In genomic region chr21:43721225-43721605, GRCh38 we compare ENCODE assay signal across 10 cellular contexts. TPM values are rescaled to one million over a fixed set of nuclear protein-coding genes. Genes with fewer than 3 reads are reported as not detected.
DNase-seq lines count a peak whose midpoint lies in the region; ATAC-seq and TF ChIP-seq lines count a peak whose summit lies in the region.
"Had no signal": no experiment of that assay in that cellular context is flagged by ENCODE, and none has a peak within 500 bp of the region (broad histone marks: within the 10 kb centered on the region; RNA-seq: fewer than 3 reads in every experiment).

No MANE protein-coding gene starts in this region.

- H3K79me2 ChIP-seq in DND-41 (ENCODE audit: insufficient read depth, low read length): peaks cover 30% of the 10 kb centered on the region
- H3K79me2 ChIP-seq in parathyroid adenoma: peaks cover 4% of the 10 kb centered on the region

- no peak for DNase-seq in DND-41
- no peak for DNase-seq in RWPE1 (ENCODE audit: low spot score)
- DNase-seq in endothelial cell (ENCODE audit: low spot score): no peak
- no peak for DNase-seq in OCI-M2 (lab: John Stamatoyannopoulos, UW; ENCODE audit: unreplicated experiment)
- DNase-seq: Kasumi-1 had no signal

- no peaks in the 10 kb centered on the region for H3K9me3 ChIP-seq in DND-41 (ENCODE audit: insufficient read depth, low read length, severe bottlenecking)
- no peaks in the 10 kb centered on the region for H3K9me3 ChIP-seq in parathyroid adenoma (ENCODE audit: control insufficient read depth, low read length)

- H3K36me3 Mint-ChIP-seq in endothelial cell (ENCODE audit: low read depth, unreplicated experiment): peaks cover 2% of the 10 kb centered on the region

- H3K4me3 ChIP-seq in DND-41 (ENCODE audit: low read depth in 1 of 2, low read length in 2 of 2): no peak overlapping the region
- H3K4me3 ChIP-seq in parathyroid adenoma (ENCODE audit: low read depth, low read length): no peak overlapping the region

- ATAC-seq in DND-41 (ENCODE audit: insufficient read depth, low read depth) (no peak), HG03097 (IDR thresholded peaks at IDR 0.05; ENCODE audit: low FRiP score, unreplicated experiment) (no peak), GM21515 (IDR thresholded peaks at IDR 0.05; ENCODE audit: unreplicated experiment) (no peak), GM19023 (IDR thresholded peaks at IDR 0.05; ENCODE audit: unreplicated experiment) (no peak)
- ATAC-seq: left colon had no signal

- no peak overlapping the region for H3K27ac ChIP-seq in DND-41 (ENCODE audit: low read length)
- H3K27ac ChIP-seq in RWPE1: peak overlapping the region; percentile 99
- no peak overlapping the region for H3K27ac ChIP-seq in parathyroid adenoma

- POLR2A ChIA-PET in RWPE1 (lab: Yijun Ruan, JAX; ENCODE audit: low non-redundant PET): interaction anchor here (0.6 kb wide), 1 partner anchor 8 kb away, joined by 4 read pairs; no protein-coding TSS in a partner anchor

- CTCF ChIA-PET in RWPE1 (lab: Yijun Ruan, JAX): no interaction called here

- H2AFZ ChIP-seq in DND-41 (ENCODE audit: low read depth, low read length) (no peak overlapping the region), parathyroid adenoma (no peak overlapping the region)

- H3K27ac Mint-ChIP-seq in endothelial cell (ENCODE audit: unreplicated experiment): no peak overlapping the region

- H3K9ac ChIP-seq in DND-41 (ENCODE audit: low read depth, low read length) (no peak overlapping the region), parathyroid adenoma (no peak overlapping the region)

- H3K36me3 ChIP-seq in DND-41 (ENCODE audit: insufficient read depth, low read length) (peaks cover 14% of the 10 kb centered on the region), parathyroid adenoma (ENCODE audit: control insufficient read depth, insufficient read depth, low read length) (no peaks in the 10 kb centered on the region)

- peaks cover 26% of the 10 kb centered on the region for H3K27me3 Mint-ChIP-seq in endothelial cell (ENCODE audit: unreplicated experiment)

- H3K4me2 ChIP-seq in DND-41 (ENCODE audit: insufficient read depth, low read length) (peak overlapping the region; percentile 95), parathyroid adenoma (ENCODE audit: low read length) (peak overlapping the region; percentile 74)

- H3K4me1 ChIP-seq in DND-41 (ENCODE audit: insufficient read depth, low read length) (peaks cover 30% of the 10 kb centered on the region), parathyroid adenoma (no peaks in the 10 kb centered on the region)

- H3K4me3 Mint-ChIP-seq in endothelial cell (ENCODE audit: unreplicated experiment): peak overlapping the region; percentile 83

- peaks cover 37% of the 10 kb centered on the region for H4K20me1 ChIP-seq in DND-41 (ENCODE audit: insufficient read depth, low read length)

- H3K27me3 ChIP-seq in DND-41 (ENCODE audit: insufficient read depth, low read length, poor library complexity) (no peaks in the 10 kb centered on the region), parathyroid adenoma (ENCODE audit: control insufficient read depth, insufficient read depth, low read length) (no peaks in the 10 kb centered on the region)

- peaks cover 28% of the 10 kb centered on the region for H3K4me1 Mint-ChIP-seq in endothelial cell (ENCODE audit: unreplicated experiment)

- TF ChIP-seq CTCF in DND-41 (IDR thresholded peaks at IDR 0.05; ENCODE audit: borderline replicate concordance, extremely low read depth, low read length, poor library complexity, severe bottlenecking) (no peak), RWPE1 (conservative IDR thresholded peaks at IDR 0.05; ENCODE audit: low read depth) (no peak), endothelial cell (IDR thresholded peaks at IDR 0.05; ENCODE audit: unreplicated experiment) (no peak), parathyroid adenoma (IDR thresholded peaks at IDR 0.05) (no peak)

- H3K9me3 Mint-ChIP-seq in endothelial cell (ENCODE audit: unreplicated experiment): no peaks in the 10 kb centered on the region

RNA-seq across cellular contexts. Expression of gene PDXK, which starts 2.3 kb away (rescaled TPM):
- 72.0 TPM for total RNA-seq in endothelial cell (ENCODE audit: unreplicated experiment)

RNA-seq across cellular contexts. Expression of gene CSTB, which starts 54.9 kb away (rescaled TPM):
- 66.5 TPM for total RNA-seq in endothelial cell (ENCODE audit: unreplicated experiment)
